8 cellular contexts compared by ENCODE assay signal in genomic region chr12:99119449-99119848, GRCh38.
"Had no signal": no experiment of that assay in that cellular context is flagged by ENCODE, and none has a peak within 500 bp of the region (broad histone marks: within the 10 kb centered on the region; RNA-seq: fewer than 3 reads in every experiment).

No MANE protein-coding gene starts in this region.

- DNase-seq: GM23248, GOT3, H7, H9, HCEC 1CT, HFFc6 had no signal

- ATAC-seq: GM23338, HCT116 had no signal
